ENCODE assay signal across 1 cellular context in the genomic region with DNA sequence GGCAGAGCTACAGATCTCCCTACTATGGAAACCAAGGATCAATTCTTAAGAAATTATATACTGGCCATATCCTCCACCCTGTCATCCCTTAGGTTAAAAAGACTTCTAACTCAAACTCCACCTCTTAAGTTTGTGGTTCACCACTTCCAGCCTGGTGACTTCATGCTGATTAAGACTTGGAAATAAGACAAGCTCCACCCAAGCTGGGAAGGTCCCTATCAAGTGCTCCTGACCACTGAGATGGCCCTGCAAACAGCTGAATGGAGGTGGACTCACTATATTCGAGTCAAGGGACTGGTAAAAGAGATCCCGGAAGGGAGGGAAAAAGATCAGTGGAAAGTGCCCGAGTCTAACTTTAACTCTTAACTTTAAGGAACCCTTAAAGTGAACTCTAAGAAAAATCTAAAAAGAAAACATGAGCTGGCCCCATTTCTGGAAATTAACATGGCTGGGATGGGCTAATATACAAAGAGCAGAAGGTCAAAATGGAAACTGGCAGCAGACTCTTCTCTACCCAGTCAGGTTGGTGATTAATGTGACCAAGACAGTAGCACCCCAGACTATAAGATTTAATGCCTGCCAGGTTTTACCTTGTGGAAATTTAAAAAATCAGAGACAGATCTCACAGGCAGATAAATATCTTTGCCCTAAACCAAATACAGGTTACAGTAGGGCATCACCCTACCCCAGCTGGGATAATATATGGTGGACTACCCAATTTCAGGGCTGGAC.
TF ChIP-seq lines count a peak whose summit lies in the region.

No MANE protein-coding gene starts in this region.

TF ChIP-seq in IMR-90, 13 proteins besides CTCF, POLR2A, EP300 and RAD21 (continued from another document):
- TF ChIP-seq, protein P1, sequence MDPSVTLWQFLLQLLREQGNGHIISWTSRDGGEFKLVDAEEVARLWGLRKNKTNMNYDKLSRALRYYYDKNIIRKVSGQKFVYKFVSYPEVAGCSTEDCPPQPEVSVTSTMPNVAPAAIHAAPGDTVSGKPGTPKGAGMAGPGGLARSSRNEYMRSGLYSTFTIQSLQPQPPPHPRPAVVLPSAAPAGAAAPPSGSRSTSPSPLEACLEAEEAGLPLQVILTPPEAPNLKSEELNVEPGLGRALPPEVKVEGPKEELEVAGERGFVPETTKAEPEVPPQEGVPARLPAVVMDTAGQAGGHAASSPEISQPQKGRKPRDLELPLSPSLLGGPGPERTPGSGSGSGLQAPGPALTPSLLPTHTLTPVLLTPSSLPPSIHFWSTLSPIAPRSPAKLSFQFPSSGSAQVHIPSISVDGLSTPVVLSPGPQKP (IDR thresholded peaks at IDR 0.05; ENCODE audit: borderline replicate concordance, low read depth, low read length), result no peak
- TF ChIP-seq MAZ (IDR thresholded peaks at IDR 0.05; ENCODE audit: borderline replicate concordance, low read depth, low read length) (no peak), MAFK (IDR thresholded peaks at IDR 0.05; ENCODE audit: low read depth, low read length) (no peak), FOS (IDR thresholded peaks at IDR 0.05; ENCODE audit: low read depth, low read length) (no peak), BHLHE40 (IDR thresholded peaks at IDR 0.05; ENCODE audit: low read depth, low read length) (no peak), NFE2L2 (IDR thresholded peaks at IDR 0.05; ENCODE audit: low read depth, low read length) (no peak), RCOR1 (IDR thresholded peaks at IDR 0.05; ENCODE audit: insufficient replicate concordance, low read length) (no peak), CHD1 (IDR thresholded peaks at IDR 0.05; ENCODE audit: low read depth, low read length) (no peak), CEBPB (IDR thresholded peaks at IDR 0.05; ENCODE audit: low read depth, low read length) (no peak), MXI1 (IDR thresholded peaks at IDR 0.05; ENCODE audit: borderline replicate concordance, low read depth, low read length) (no peak), RFX5 (IDR thresholded peaks at IDR 0.05; ENCODE audit: low read depth, low read length) (no peak)
- TF ChIP-seq, protein P2, sequence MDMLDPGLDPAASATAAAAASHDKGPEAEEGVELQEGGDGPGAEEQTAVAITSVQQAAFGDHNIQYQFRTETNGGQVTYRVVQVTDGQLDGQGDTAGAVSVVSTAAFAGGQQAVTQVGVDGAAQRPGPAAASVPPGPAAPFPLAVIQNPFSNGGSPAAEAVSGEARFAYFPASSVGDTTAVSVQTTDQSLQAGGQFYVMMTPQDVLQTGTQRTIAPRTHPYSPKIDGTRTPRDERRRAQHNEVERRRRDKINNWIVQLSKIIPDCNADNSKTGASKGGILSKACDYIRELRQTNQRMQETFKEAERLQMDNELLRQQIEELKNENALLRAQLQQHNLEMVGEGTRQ (IDR thresholded peaks at IDR 0.05; ENCODE audit: low read depth, low read length), result no peak
